10 cellular contexts compared by ENCODE assay signal in genomic region chr14:72962829-72963312, GRCh38. TPM values are rescaled to one million over a fixed set of nuclear protein-coding genes. Genes with fewer than 3 reads are reported as not detected.
DNase-seq lines count a peak whose midpoint lies in the region; ATAC-seq and TF ChIP-seq lines count a peak whose summit lies in the region.
"Had no signal": no experiment of that assay in that cellular context is flagged by ENCODE, and none has a peak within 500 bp of the region (broad histone marks: within the 10 kb centered on the region; RNA-seq: fewer than 3 reads in every experiment).

No MANE protein-coding gene starts in this region.

- TF ChIP-seq EP300 in sigmoid colon (IDR thresholded peaks at IDR 0.05) (no peak), tibial nerve (IDR thresholded peaks at IDR 0.05) (no peak)

- TF ChIP-seq CTCF in sigmoid colon (IDR thresholded peaks at IDR 0.05) = no peak
- no peak for TF ChIP-seq CTCF in tibial nerve (IDR thresholded peaks at IDR 0.05)
- no peak for TF ChIP-seq CTCF in tibial artery (IDR thresholded peaks at IDR 0.05)

- H3K36me3 ChIP-seq in sigmoid colon = peaks cover 0 to 27% (median 2%) of the 10 kb centered on the region in 4 donors
- H3K36me3 ChIP-seq in tibial nerve = peaks cover 0 to 63% (median 0%) of the 10 kb centered on the region in 3 donors
- H3K36me3 ChIP-seq in tibial artery = peaks cover 10 to 54% (median 18%) of the 10 kb centered on the region in 3 donors

- peaks cover 46% of the 10 kb centered on the region for H3K36me3 Mint-ChIP-seq in activated T-helper 17 cell treated with anti-CD3 and anti-CD28 coated beads, Interleukin-2, amount 50 U/mL, for 72 hours (ENCODE audit: low read depth)

- H3K27ac Mint-ChIP-seq in activated T-helper 17 cell treated with anti-CD3 and anti-CD28 coated beads, Interleukin-2, amount 50 U/mL, for 72 hours = peak overlapping the region; percentile 61

- TF ChIP-seq POLR2A in sigmoid colon (IDR thresholded peaks at IDR 0.05) (no peak), tibial nerve (IDR thresholded peaks at IDR 0.05) (no peak)

- peaks cover 11% of the 10 kb centered on the region for H3K4me1 Mint-ChIP-seq in activated T-helper 17 cell treated with anti-CD3 and anti-CD28 coated beads, Interleukin-2, amount 50 U/mL, for 72 hours

- no peak for ATAC-seq in activated T-helper 17 cell treated with anti-CD3 and anti-CD28 coated beads, Interleukin-2, amount 50 U/mL, for 72 hours (replicated peaks)
- no peak for ATAC-seq in HG02938 (IDR thresholded peaks at IDR 0.05; ENCODE audit: unreplicated experiment)

- H3K27me3 ChIP-seq in sigmoid colon (no peaks in the 10 kb centered on the region), tibial nerve (no peaks in the 10 kb centered on the region), tibial artery (no peaks in the 10 kb centered on the region)
- H3K27me3 ChIP-seq: spleen had no signal

- peak; percentile 85 for DNase-seq in EH (ENCODE audit: low read depth)
- peak; percentile 83 for DNase-seq in LHCN-M2 (ENCODE audit: low read depth)
- DNase-seq in kidney glomerular epithelial cell (lab: John Stamatoyannopoulos, UW) = peak; percentile 70
- DNase-seq in sigmoid colon = no peak
- no peak for DNase-seq in tibial nerve (ENCODE audit: low spot score in 2 of 2)
- no peak for DNase-seq in tibial artery
- DNase-seq: activated CD4-positive, alpha-beta T cell treated with anti-CD3 and anti-CD28 coated beads for 4 hours; spleen had no signal

- no peaks in the 10 kb centered on the region for H3K4me1 ChIP-seq in sigmoid colon
- no peaks in the 10 kb centered on the region for H3K4me1 ChIP-seq in tibial nerve
- H3K4me1 ChIP-seq in tibial artery = no peaks in the 10 kb centered on the region
- H3K4me1 ChIP-seq: spleen had no signal

- WGBS in sigmoid colon, 2 donors = 37 to 73% methylated on average over 6 of the region's 6 CpGs
- 57 to 67% methylated on average over 6 of the region's 6 CpGs for WGBS in tibial nerve, 2 donors

- intact Hi-C loops in sigmoid colon (cut with DNase I) = no loop called here
- intact Hi-C loops in tibial artery (cut with DNase I; ENCODE audit: low total_unique reads) = no loop called here

- H3K27me3 Mint-ChIP-seq in activated T-helper 17 cell treated with anti-CD3 and anti-CD28 coated beads, Interleukin-2, amount 50 U/mL, for 72 hours = no peaks in the 10 kb centered on the region

- no peak overlapping the region for H3K4me3 Mint-ChIP-seq in activated T-helper 17 cell treated with anti-CD3 and anti-CD28 coated beads, Interleukin-2, amount 50 U/mL, for 72 hours

- H3K27ac ChIP-seq in sigmoid colon (no peak overlapping the region), tibial nerve (no peak overlapping the region), tibial artery (no peak overlapping the region)

- H3K9me3 Mint-ChIP-seq in activated T-helper 17 cell treated with anti-CD3 and anti-CD28 coated beads, Interleukin-2, amount 50 U/mL, for 72 hours = no peaks in the 10 kb centered on the region

- H3K9me3 ChIP-seq in sigmoid colon = no peaks in the 10 kb centered on the region
- no peaks in the 10 kb centered on the region for H3K9me3 ChIP-seq in tibial nerve
- H3K9me3 ChIP-seq in tibial artery = no peaks in the 10 kb centered on the region
- H3K9me3 ChIP-seq: spleen had no signal

- H3K4me3 ChIP-seq in sigmoid colon (no peak overlapping the region), tibial nerve (no peak overlapping the region), tibial artery (no peak overlapping the region)
- H3K4me3 ChIP-seq: spleen had no signal

RNA-seq across cellular contexts. Expression of gene DCAF4, which starts 36.6 kb away (rescaled TPM):
- total RNA-seq in LHCN-M2 (2014; rRNA removed) = 16.1 and 20.5 TPM in 2 replicates
- polyA plus RNA-seq in LHCN-M2 (2012) = 13.0 TPM
- total RNA-seq in activated T-helper 17 cell treated with anti-CD3 and anti-CD28 coated beads, Interleukin-2, amount 50 U/mL, for 72 hours = 10 to 100 TPM; 10.8 to 25.2 TPM
- total RNA-seq in sigmoid colon = 10 to 100 TPM; 12.6 to 20.9 (median 16.6) TPM
- polyA plus RNA-seq in sigmoid colon = 10 to 100 TPM in 1 of 3 donors, 1 to 10 TPM in 2; 5.8 to 14.3 (median 8.4) TPM
- 10 to 100 TPM in 3 of 4 donors, 1 to 10 TPM in 1; 6.6 to 84.1 (median 20.2) TPM for total RNA-seq in tibial nerve

Comparison
In these comparisons a context has a peak if more than half of its experiments do, and no peak if none do; other contexts are left out.
1. DNase-seq: peak in EH (single experiment), LHCN-M2 (single experiment) and kidney glomerular epithelial cell (single experiment); none in sigmoid colon (single experiment), tibial nerve (0 of 2) and tibial artery (0 of 2).